ENCODE assay signal across 1 cellular context in the genomic region with DNA sequence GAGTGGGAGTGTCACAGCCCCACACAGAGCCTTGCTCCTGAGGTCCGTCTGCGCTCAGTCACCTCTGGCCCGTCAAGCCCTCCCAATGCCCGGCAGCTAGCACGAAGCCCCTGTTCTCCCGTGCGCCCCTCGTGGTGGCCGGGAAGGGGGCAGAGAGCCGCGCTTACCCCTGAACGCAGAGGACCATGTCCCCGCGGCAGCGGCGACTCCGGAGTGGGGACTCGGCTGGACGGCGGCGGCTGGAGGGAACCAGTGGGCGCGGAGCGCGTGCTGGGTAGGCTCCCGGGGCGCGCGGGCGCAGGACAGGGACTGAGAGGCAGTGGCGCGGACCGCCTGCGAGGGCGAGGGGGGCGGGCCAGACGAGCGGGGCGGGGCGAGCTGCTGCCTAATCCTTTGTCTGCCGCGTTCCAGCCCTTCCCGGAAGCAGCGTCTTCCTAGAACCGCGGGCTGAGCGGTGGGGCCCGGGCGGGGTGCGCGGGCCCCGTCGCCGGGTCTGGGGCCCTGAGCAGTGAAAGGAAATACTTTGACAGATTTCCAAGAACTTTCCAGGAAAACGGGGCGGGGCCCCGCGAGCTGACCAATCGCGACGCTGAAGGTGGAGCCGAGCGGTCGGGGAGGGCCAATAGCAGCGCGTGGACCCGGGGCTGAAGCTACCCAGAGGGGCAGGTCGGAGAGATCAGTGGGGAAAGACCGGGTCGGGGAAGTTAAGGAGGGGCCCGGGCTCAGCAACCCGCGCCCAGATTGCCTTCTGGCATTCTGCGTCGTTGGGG.
TF ChIP-seq lines count a peak whose summit lies in the region.

A gene with protein sequence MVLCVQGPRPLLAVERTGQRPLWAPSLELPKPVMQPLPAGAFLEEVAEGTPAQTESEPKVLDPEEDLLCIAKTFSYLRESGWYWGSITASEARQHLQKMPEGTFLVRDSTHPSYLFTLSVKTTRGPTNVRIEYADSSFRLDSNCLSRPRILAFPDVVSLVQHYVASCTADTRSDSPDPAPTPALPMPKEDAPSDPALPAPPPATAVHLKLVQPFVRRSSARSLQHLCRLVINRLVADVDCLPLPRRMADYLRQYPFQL (minus strand): TSS at position 311 of the 770 bp plus-strand sequence. CDS start 124 bp downstream, at position 187.

TF ChIP-seq in WTC11, 78 proteins besides CTCF, POLR2A, EP300 and RAD21 (continued from another document and continues in another):
- TF ChIP-seq, protein P1, sequence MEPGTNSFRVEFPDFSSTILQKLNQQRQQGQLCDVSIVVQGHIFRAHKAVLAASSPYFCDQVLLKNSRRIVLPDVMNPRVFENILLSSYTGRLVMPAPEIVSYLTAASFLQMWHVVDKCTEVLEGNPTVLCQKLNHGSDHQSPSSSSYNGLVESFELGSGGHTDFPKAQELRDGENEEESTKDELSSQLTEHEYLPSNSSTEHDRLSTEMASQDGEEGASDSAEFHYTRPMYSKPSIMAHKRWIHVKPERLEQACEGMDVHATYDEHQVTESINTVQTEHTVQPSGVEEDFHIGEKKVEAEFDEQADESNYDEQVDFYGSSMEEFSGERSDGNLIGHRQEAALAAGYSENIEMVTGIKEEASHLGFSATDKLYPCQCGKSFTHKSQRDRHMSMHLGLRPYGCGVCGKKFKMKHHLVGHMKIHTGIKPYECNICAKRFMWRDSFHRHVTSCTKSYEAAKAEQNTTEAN (CRISPR knock-in tag; IDR thresholded peaks at IDR 0.05) = peak; percentile 73; the same call in 1 of the 2 replicates
- TF ChIP-seq TEAD1 (CRISPR knock-in tag; IDR thresholded peaks at IDR 0.05) = peak; percentile 88; the same call in 1 of the 2 replicates
- TF ChIP-seq NFE2L1 (CRISPR knock-in tag; IDR thresholded peaks at IDR 0.05) = peak; percentile 57; the same call in 1 of the 2 replicates
- peak; percentile 35; the same call in 1 of the 2 replicates for TF ChIP-seq ZNF423 (CRISPR knock-in tag; IDR thresholded peaks at IDR 0.05)
- peak; percentile 83; the same call in 1 of the 2 replicates for TF ChIP-seq ZNF232 (CRISPR knock-in tag; IDR thresholded peaks at IDR 0.05)
- TF ChIP-seq, protein P2, sequence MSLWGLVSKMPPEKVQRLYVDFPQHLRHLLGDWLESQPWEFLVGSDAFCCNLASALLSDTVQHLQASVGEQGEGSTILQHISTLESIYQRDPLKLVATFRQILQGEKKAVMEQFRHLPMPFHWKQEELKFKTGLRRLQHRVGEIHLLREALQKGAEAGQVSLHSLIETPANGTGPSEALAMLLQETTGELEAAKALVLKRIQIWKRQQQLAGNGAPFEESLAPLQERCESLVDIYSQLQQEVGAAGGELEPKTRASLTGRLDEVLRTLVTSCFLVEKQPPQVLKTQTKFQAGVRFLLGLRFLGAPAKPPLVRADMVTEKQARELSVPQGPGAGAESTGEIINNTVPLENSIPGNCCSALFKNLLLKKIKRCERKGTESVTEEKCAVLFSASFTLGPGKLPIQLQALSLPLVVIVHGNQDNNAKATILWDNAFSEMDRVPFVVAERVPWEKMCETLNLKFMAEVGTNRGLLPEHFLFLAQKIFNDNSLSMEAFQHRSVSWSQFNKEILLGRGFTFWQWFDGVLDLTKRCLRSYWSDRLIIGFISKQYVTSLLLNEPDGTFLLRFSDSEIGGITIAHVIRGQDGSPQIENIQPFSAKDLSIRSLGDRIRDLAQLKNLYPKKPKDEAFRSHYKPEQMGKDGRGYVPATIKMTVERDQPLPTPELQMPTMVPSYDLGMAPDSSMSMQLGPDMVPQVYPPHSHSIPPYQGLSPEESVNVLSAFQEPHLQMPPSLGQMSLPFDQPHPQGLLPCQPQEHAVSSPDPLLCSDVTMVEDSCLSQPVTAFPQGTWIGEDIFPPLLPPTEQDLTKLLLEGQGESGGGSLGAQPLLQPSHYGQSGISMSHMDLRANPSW (CRISPR knock-in tag; conservative IDR thresholded peaks at IDR 0.05; ENCODE audit: low read depth) = no peak
- TF ChIP-seq, protein P3, sequence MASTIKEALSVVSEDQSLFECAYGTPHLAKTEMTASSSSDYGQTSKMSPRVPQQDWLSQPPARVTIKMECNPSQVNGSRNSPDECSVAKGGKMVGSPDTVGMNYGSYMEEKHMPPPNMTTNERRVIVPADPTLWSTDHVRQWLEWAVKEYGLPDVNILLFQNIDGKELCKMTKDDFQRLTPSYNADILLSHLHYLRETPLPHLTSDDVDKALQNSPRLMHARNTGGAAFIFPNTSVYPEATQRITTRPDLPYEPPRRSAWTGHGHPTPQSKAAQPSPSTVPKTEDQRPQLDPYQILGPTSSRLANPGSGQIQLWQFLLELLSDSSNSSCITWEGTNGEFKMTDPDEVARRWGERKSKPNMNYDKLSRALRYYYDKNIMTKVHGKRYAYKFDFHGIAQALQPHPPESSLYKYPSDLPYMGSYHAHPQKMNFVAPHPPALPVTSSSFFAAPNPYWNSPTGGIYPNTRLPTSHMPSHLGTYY (CRISPR knock-in tag; IDR thresholded peaks at IDR 0.05) = no peak
- TF ChIP-seq, protein P4, sequence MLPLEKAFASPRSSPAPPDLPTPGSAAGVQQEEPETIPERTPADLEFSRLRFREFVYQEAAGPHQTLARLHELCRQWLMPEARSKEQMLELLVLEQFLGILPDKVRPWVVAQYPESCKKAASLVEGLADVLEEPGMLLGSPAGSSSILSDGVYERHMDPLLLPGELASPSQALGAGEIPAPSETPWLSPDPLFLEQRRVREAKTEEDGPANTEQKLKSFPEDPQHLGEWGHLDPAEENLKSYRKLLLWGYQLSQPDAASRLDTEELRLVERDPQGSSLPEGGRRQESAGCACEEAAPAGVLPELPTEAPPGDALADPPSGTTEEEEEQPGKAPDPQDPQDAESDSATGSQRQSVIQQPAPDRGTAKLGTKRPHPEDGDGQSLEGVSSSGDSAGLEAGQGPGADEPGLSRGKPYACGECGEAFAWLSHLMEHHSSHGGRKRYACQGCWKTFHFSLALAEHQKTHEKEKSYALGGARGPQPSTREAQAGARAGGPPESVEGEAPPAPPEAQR (CRISPR knock-in tag; IDR thresholded peaks at IDR 0.05) = no peak
- TF ChIP-seq CREM (CRISPR knock-in tag; IDR thresholded peaks at IDR 0.05) = no peak
- 0 out of 2 replicates have a peak, but pooled peaks have one; percentile 52 for TF ChIP-seq NR2C2 (CRISPR knock-in tag; IDR thresholded peaks at IDR 0.05)
- TF ChIP-seq, protein P5, sequence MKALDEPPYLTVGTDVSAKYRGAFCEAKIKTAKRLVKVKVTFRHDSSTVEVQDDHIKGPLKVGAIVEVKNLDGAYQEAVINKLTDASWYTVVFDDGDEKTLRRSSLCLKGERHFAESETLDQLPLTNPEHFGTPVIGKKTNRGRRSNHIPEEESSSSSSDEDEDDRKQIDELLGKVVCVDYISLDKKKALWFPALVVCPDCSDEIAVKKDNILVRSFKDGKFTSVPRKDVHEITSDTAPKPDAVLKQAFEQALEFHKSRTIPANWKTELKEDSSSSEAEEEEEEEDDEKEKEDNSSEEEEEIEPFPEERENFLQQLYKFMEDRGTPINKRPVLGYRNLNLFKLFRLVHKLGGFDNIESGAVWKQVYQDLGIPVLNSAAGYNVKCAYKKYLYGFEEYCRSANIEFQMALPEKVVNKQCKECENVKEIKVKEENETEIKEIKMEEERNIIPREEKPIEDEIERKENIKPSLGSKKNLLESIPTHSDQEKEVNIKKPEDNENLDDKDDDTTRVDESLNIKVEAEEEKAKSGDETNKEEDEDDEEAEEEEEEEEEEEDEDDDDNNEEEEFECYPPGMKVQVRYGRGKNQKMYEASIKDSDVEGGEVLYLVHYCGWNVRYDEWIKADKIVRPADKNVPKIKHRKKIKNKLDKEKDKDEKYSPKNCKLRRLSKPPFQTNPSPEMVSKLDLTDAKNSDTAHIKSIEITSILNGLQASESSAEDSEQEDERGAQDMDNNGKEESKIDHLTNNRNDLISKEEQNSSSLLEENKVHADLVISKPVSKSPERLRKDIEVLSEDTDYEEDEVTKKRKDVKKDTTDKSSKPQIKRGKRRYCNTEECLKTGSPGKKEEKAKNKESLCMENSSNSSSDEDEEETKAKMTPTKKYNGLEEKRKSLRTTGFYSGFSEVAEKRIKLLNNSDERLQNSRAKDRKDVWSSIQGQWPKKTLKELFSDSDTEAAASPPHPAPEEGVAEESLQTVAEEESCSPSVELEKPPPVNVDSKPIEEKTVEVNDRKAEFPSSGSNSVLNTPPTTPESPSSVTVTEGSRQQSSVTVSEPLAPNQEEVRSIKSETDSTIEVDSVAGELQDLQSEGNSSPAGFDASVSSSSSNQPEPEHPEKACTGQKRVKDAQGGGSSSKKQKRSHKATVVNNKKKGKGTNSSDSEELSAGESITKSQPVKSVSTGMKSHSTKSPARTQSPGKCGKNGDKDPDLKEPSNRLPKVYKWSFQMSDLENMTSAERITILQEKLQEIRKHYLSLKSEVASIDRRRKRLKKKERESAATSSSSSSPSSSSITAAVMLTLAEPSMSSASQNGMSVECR (CRISPR knock-in tag; IDR thresholded peaks at IDR 0.05; ENCODE audit: borderline replicate concordance) = peak; percentile 86
- TF ChIP-seq ZNF121 (CRISPR knock-in tag; IDR thresholded peaks at IDR 0.05) = peak; percentile 76
- peak; percentile 53 for TF ChIP-seq NFYB (CRISPR knock-in tag; conservative IDR thresholded peaks at IDR 0.05; ENCODE audit: low read depth)
- TF ChIP-seq, protein P6, sequence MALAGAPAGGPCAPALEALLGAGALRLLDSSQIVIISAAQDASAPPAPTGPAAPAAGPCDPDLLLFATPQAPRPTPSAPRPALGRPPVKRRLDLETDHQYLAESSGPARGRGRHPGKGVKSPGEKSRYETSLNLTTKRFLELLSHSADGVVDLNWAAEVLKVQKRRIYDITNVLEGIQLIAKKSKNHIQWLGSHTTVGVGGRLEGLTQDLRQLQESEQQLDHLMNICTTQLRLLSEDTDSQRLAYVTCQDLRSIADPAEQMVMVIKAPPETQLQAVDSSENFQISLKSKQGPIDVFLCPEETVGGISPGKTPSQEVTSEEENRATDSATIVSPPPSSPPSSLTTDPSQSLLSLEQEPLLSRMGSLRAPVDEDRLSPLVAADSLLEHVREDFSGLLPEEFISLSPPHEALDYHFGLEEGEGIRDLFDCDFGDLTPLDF (CRISPR knock-in tag; IDR thresholded peaks at IDR 0.05) = peak; percentile 90
- no peak for TF ChIP-seq HMGA2 (CRISPR knock-in tag; IDR thresholded peaks at IDR 0.05)
- TF ChIP-seq, protein P7, sequence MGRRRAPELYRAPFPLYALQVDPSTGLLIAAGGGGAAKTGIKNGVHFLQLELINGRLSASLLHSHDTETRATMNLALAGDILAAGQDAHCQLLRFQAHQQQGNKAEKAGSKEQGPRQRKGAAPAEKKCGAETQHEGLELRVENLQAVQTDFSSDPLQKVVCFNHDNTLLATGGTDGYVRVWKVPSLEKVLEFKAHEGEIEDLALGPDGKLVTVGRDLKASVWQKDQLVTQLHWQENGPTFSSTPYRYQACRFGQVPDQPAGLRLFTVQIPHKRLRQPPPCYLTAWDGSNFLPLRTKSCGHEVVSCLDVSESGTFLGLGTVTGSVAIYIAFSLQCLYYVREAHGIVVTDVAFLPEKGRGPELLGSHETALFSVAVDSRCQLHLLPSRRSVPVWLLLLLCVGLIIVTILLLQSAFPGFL (CRISPR knock-in tag; IDR thresholded peaks at IDR 0.05; ENCODE audit: borderline replicate concordance) = peak; percentile 79; the same call in 1 of the 2 replicates
- TF ChIP-seq NR1H2 (CRISPR knock-in tag; IDR thresholded peaks at IDR 0.05) = no peak
- TF ChIP-seq, protein P8, sequence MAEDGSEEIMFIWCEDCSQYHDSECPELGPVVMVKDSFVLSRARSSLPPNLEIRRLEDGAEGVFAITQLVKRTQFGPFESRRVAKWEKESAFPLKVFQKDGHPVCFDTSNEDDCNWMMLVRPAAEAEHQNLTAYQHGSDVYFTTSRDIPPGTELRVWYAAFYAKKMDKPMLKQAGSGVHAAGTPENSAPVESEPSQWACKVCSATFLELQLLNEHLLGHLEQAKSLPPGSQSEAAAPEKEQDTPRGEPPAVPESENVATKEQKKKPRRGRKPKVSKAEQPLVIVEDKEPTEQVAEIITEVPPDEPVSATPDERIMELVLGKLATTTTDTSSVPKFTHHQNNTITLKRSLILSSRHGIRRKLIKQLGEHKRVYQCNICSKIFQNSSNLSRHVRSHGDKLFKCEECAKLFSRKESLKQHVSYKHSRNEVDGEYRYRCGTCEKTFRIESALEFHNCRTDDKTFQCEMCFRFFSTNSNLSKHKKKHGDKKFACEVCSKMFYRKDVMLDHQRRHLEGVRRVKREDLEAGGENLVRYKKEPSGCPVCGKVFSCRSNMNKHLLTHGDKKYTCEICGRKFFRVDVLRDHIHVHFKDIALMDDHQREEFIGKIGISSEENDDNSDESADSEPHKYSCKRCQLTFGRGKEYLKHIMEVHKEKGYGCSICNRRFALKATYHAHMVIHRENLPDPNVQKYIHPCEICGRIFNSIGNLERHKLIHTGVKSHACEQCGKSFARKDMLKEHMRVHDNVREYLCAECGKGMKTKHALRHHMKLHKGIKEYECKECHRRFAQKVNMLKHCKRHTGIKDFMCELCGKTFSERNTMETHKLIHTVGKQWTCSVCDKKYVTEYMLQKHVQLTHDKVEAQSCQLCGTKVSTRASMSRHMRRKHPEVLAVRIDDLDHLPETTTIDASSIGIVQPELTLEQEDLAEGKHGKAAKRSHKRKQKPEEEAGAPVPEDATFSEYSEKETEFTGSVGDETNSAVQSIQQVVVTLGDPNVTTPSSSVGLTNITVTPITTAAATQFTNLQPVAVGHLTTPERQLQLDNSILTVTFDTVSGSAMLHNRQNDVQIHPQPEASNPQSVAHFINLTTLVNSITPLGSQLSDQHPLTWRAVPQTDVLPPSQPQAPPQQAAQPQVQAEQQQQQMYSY (CRISPR knock-in tag; IDR thresholded peaks at IDR 0.05) = peak; percentile 35; the same call in 1 of the 2 replicates
- TF ChIP-seq, protein P9, sequence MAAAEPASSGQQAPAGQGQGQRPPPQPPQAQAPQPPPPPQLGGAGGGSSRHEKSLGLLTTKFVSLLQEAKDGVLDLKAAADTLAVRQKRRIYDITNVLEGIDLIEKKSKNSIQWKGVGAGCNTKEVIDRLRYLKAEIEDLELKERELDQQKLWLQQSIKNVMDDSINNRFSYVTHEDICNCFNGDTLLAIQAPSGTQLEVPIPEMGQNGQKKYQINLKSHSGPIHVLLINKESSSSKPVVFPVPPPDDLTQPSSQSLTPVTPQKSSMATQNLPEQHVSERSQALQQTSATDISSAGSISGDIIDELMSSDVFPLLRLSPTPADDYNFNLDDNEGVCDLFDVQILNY (CRISPR knock-in tag; IDR thresholded peaks at IDR 0.05) = peak; percentile 63; the same call in 1 of the 2 replicates
- TF ChIP-seq GABPB1 (CRISPR knock-in tag; IDR thresholded peaks at IDR 0.05) = peak; percentile 60
- TF ChIP-seq ZNF263 (CRISPR knock-in tag; IDR thresholded peaks at IDR 0.05; ENCODE audit: low read depth) = no peak
- TF ChIP-seq RELA (CRISPR knock-in tag; IDR thresholded peaks at IDR 0.05; ENCODE audit: borderline replicate concordance) = peak; percentile 66; the same call in 1 of the 2 replicates
- TF ChIP-seq, protein P10, sequence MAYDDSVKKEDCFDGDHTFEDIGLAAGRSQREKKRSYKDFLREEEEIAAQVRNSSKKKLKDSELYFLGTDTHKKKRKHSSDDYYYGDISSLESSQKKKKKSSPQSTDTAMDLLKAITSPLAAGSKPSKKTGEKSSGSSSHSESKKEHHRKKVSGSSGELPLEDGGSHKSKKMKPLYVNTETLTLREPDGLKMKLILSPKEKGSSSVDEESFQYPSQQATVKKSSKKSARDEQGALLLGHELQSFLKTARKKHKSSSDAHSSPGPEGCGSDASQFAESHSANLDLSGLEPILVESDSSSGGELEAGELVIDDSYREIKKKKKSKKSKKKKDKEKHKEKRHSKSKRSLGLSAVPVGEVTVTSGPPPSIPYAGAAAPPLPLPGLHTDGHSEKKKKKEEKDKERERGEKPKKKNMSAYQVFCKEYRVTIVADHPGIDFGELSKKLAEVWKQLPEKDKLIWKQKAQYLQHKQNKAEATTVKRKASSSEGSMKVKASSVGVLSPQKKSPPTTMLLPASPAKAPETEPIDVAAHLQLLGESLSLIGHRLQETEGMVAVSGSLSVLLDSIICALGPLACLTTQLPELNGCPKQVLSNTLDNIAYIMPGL (CRISPR knock-in tag; IDR thresholded peaks at IDR 0.05) = peak; percentile 78
- TF ChIP-seq CREB1 (CRISPR knock-in tag; IDR thresholded peaks at IDR 0.05) = peak; percentile 80; the same call in 1 of the 2 replicates
- TF ChIP-seq FOXK1 (CRISPR knock-in tag; IDR thresholded peaks at IDR 0.05) = peak; percentile 79; the same call in 1 of the 2 replicates
- no peak; the same call in 1 of the 2 replicates for TF ChIP-seq ZNF219 (CRISPR knock-in tag; IDR thresholded peaks at IDR 0.05; ENCODE audit: borderline replicate concordance)
- TF ChIP-seq ESRRA (CRISPR knock-in tag; IDR thresholded peaks at IDR 0.05; ENCODE audit: borderline replicate concordance) = 0 out of 2 replicates have a peak, but pooled peaks have one; percentile 67
- TF ChIP-seq ZNF671 (CRISPR knock-in tag; IDR thresholded peaks at IDR 0.05) = no peak
